ENCODE assay signal across 28 cellular contexts in genomic region chr2:58319481-58319880, GRCh38.
"Had no signal": no experiment of that assay in that cellular context is flagged by ENCODE, and none has a peak within 500 bp of the region (broad histone marks: within the 10 kb centered on the region; RNA-seq: fewer than 3 reads in every experiment).

No MANE protein-coding gene starts in this region.

- H3K27ac ChIP-seq: ascending aorta, breast epithelium, cardiac muscle cell, colonic mucosa, esophagus muscularis mucosa, foreskin keratinocyte, gastrocnemius medialis, heart left ventricle had no signal

- H3K4me3 ChIP-seq: ascending aorta, breast epithelium, cardiac muscle cell, colonic mucosa, esophagus muscularis mucosa, gastrocnemius medialis, heart left ventricle had no signal

- H3K36me3 Mint-ChIP-seq: activated naive CD8-positive, alpha-beta T cell; brain had no signal

- H3K9me3 Mint-ChIP-seq: activated CD4-positive, alpha-beta T cell treated with anti-CD3 and anti-CD28 coated beads, Interleukin-2, amount 10 ng/mL, durations not matched to agents 7 days and 5 days; activated CD8-positive, alpha-beta T cell treated with anti-CD3 and anti-CD28 coated beads for 36 hours; activated T-cell treated with anti-CD3 and anti-CD28 coated beads, Interleukin-2, amount 50 U/mL, for 4 hours; activated T-helper 17 cell treated with anti-CD3 and anti-CD28 coated beads, Interleukin-2, amount 50 U/mL, for 72 hours had no signal

- H3K27me3 ChIP-seq: ascending aorta, breast epithelium, cardiac muscle cell, colonic mucosa, esophagus muscularis mucosa, foreskin keratinocyte, gastrocnemius medialis, heart left ventricle had no signal

- H3K4me1 Mint-ChIP-seq: activated CD4-positive, alpha-beta T cell treated with anti-CD3 and anti-CD28 coated beads, Interleukin-2, amount 10 ng/mL, durations not matched to agents 7 days and 5 days; activated T-helper 17 cell treated with anti-CD3 and anti-CD28 coated beads, Interleukin-2, amount 50 U/mL, for 72 hours; brain had no signal

- H3K4me3 Mint-ChIP-seq: activated CD4-positive, alpha-beta T cell treated with anti-CD3 and anti-CD28 coated beads, Interleukin-2, amount 10 ng/mL, durations not matched to agents 7 days and 5 days; activated CD8-positive, alpha-beta T cell treated with anti-CD3 and anti-CD28 coated beads for 36 hours; activated naive CD8-positive, alpha-beta T cell; activated T-cell treated with anti-CD3 and anti-CD28 coated beads, Interleukin-2, amount 50 U/mL, for 4 hours; activated T-helper 17 cell treated with anti-CD3 and anti-CD28 coated beads, Interleukin-2, amount 50 U/mL, for 72 hours; brain had no signal

- H3K9me3 ChIP-seq: ascending aorta, breast epithelium, colonic mucosa, esophagus muscularis mucosa, gastrocnemius medialis, heart left ventricle had no signal

- H3K27ac Mint-ChIP-seq: activated CD4-positive, alpha-beta T cell treated with anti-CD3 and anti-CD28 coated beads, Interleukin-2, amount 10 ng/mL, durations not matched to agents 7 days and 5 days; activated CD8-positive, alpha-beta T cell treated with anti-CD3 and anti-CD28 coated beads for 36 hours; activated naive CD8-positive, alpha-beta T cell; activated T-helper 17 cell treated with anti-CD3 and anti-CD28 coated beads, Interleukin-2, amount 50 U/mL, for 72 hours; brain had no signal

- H3K4me1 ChIP-seq: ascending aorta, breast epithelium, colonic mucosa, esophagus muscularis mucosa, foreskin keratinocyte, gastrocnemius medialis, heart left ventricle had no signal

- DNase-seq: activated CD4-positive, alpha-beta T cell treated with anti-CD3 and anti-CD28 coated beads for 1 hour; activated CD4-positive, alpha-beta T cell treated with anti-CD3 and anti-CD28 coated beads for 4 hours; activated CD4-positive, alpha-beta T cell treated with anti-CD3 and anti-CD28 coated beads, Interleukin-2, amount 10 ng/mL, durations not matched to agents 7 days and 5 days; activated CD4-positive, alpha-beta T cell treated with anti-CD3 and anti-CD28 coated beads, Interleukin-2, amount 50 U/mL, for 4 hours; activated CD8-positive, alpha-beta memory T cell treated with anti-CD3 and anti-CD28 coated beads for 24 hours; activated CD8-positive, alpha-beta T cell treated with anti-CD3 and anti-CD28 coated beads for 36 hours; activated effector memory CD4-positive, alpha-beta T cell treated with Interleukin-2 at 50 U/mL for 16 hours; activated gamma-delta T cell treated with Interleukin-2 at 50 U/mL for 16 hours; activated naive CD4-positive, alpha-beta T cell treated with anti-CD3 and anti-CD28 coated beads, Interleukin-2, amount 50 U/mL, for 16 hours; activated naive CD4-positive, alpha-beta T cell treated with Interleukin-2 at 50 U/mL for 16 hours; activated T-cell treated with anti-CD3 and anti-CD28 coated beads, Interleukin-2, amount 50 U/mL, for 4 hours; amygdala; central memory CD4-positive, alpha-beta T cell; cerebellar nuclear complex; colonic mucosa; effector CD8-positive, alpha-beta T cell; foreskin keratinocyte; gastrocnemius medialis; glutamatergic neuron; heart left ventricle; T-helper 2 cell had no signal

- H3K27me3 Mint-ChIP-seq: brain had no signal

- H3K36me3 ChIP-seq: ascending aorta, breast epithelium, cardiac muscle cell, colonic mucosa, esophagus muscularis mucosa, gastrocnemius medialis, heart left ventricle had no signal

- ATAC-seq: activated CD8-positive, alpha-beta T cell treated with anti-CD3 and anti-CD28 coated beads for 36 hours; activated T-cell treated with anti-CD3 and anti-CD28 coated beads, Interleukin-2, amount 50 U/mL, for 4 hours; activated T-helper 17 cell treated with anti-CD3 and anti-CD28 coated beads, Interleukin-2, amount 50 U/mL, for 72 hours; foreskin keratinocyte; gastrocnemius medialis; heart left ventricle had no signal
